ENCODE assay signal across 25 cellular contexts in the genomic region with DNA sequence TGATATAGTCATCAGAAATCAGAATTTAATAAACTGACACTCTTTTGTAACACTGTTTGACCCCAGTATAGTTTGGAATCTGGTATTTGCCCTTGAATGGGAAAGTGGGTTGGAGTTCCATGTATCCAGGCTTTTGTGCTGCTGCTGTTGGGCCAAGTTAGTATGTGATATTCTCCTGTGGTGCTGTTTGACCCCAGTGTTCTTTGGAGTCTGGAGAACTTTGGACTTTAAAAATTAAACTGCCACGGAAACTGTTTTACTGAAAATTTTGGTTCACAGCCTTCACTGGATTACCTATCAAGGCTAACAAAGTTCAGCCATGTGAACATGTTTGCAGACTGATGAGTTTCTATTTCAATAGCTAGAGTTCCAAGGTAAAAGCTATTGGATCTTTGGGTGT. TPM values are rescaled to one million over a fixed set of nuclear protein-coding genes. Genes with fewer than 3 reads are reported as not detected.
"Had no signal": no experiment of that assay in that cellular context is flagged by ENCODE, and none has a peak within 500 bp of the region (broad histone marks: within the 10 kb centered on the region; RNA-seq: fewer than 3 reads in every experiment).

No MANE protein-coding gene starts in this region.

- DNase-seq: dermis blood vessel endothelial cell; dorsolateral prefrontal cortex; effector CD4-positive, alpha-beta T cell; effector memory CD4-positive, alpha-beta T cell; foreskin keratinocyte; heart left ventricle; hypothalamus; immature natural killer cell; islet precursor cell; left cardiac atrium; left ventricle myocardium inferior; lower lobe of right lung; mesenchymal stem cell; mucosa of descending colon had no signal

- H3K79me2 ChIP-seq: hepatocyte had no signal

- H3K4me2 ChIP-seq: hepatocyte had no signal

- ATAC-seq: foreskin keratinocyte, gastroesophageal sphincter, heart left ventricle, left cardiac atrium, lower lobe of right lung, mucosa of descending colon had no signal

- H3K27me3 ChIP-seq: esophagus muscularis mucosa, gastroesophageal sphincter, heart left ventricle, hepatocyte had no signal

- H3K4me1 ChIP-seq: esophagus muscularis mucosa, gastroesophageal sphincter, heart left ventricle, left ventricle myocardium inferior, lower lobe of right lung had no signal

- H3K9me3 ChIP-seq: esophagus muscularis mucosa, gastroesophageal sphincter, heart left ventricle, lower lobe of right lung, mucosa of descending colon had no signal

- H2AFZ ChIP-seq: hepatocyte had no signal

- FAIRE-seq: colon, endothelial cell of umbilical vein, frontal cortex had no signal

- H3K27ac ChIP-seq: coronary artery, dorsolateral prefrontal cortex, esophagus muscularis mucosa, foreskin keratinocyte, gastroesophageal sphincter, heart left ventricle, hepatocyte, left ventricle myocardium inferior, lower lobe of right lung had no signal

- H3K36me3 ChIP-seq: esophagus muscularis mucosa, gastroesophageal sphincter, heart left ventricle, left ventricle myocardium inferior, lower lobe of right lung had no signal

- H3K4me3 ChIP-seq: coronary artery, dorsolateral prefrontal cortex, esophagus muscularis mucosa, gastroesophageal sphincter, heart left ventricle, hepatocyte, left ventricle myocardium inferior, lower lobe of right lung, mucosa of descending colon had no signal

RNA-seq across cellular contexts. Expression of gene GLYATL1, which starts 0.7 kb away (rescaled TPM):
- total RNA-seq: endothelial cell of umbilical vein, esophagus muscularis mucosa, fibroblast of villous mesenchyme, left cardiac atrium, left ventricle myocardium inferior, lower lobe of right lung, lung microvascular endothelial cell, mesenteric fat pad, myocyte had no signal
- polyA plus RNA-seq: endothelial cell of umbilical vein, heart left ventricle, immature natural killer cell had no signal
